8 cellular contexts compared by ENCODE assay signal in genomic region chr3:68972358-68972979, GRCh38. TPM values are rescaled to one million over a fixed set of nuclear protein-coding genes. Genes with fewer than 3 reads are reported as not detected.
DNase-seq lines count a peak whose midpoint lies in the region; ATAC-seq and TF ChIP-seq lines count a peak whose summit lies in the region.

No MANE protein-coding gene starts in this region.

- DNase-seq in DMS53 (lab: John Stamatoyannopoulos, UW) (peak; percentile 54), GM20000 (ENCODE audit: low spot score) (peak; percentile 48), KBM-7 (peak; percentile 76), SK-MEL-5 (ENCODE audit: low read depth, low spot score) (peak; percentile 84), brain microvascular endothelial cell (peak; percentile 50), kidney epithelial cell (ENCODE audit: low read depth) (peak; percentile 28)
- DNase-seq in stimulated activated CD4-positive, alpha-beta T cell treated with anti-CD3 and anti-CD28 coated beads, TNF-alpha, amount 100 ng/mL, for 48 hours (ENCODE audit: low read depth in 3 of 3) = peak; percentile 8 to 25 (median 12)

- H3K27ac ChIP-seq in brain microvascular endothelial cell = no peak overlapping the region

- no peak for ATAC-seq in GM21717 (IDR thresholded peaks at IDR 0.05; ENCODE audit: unreplicated experiment)

- no peak overlapping the region for H3K4me3 ChIP-seq in brain microvascular endothelial cell (ENCODE audit: low read depth, low read length)
- no peak overlapping the region for H3K4me3 ChIP-seq in kidney epithelial cell (ENCODE audit: low read depth, low read length)

- H3K36me3 ChIP-seq in brain microvascular endothelial cell (replicated peaks) (peaks cover 11% of the 10 kb centered on the region), kidney epithelial cell (ENCODE audit: control insufficient read depth, insufficient read depth, low read length) (no peaks in the 10 kb centered on the region)

- in situ Hi-C loops in KBM-7 (cut with MboI; ENCODE audit: low pct_unique_long_range_greater_than_20kb, low sequenced_read_pairs) = no loop called here
- in situ Hi-C loops in SK-MEL-5 (cut with HindIII; ENCODE audit: low pct_unique_long_range_greater_than_20kb, low sequenced_read_pairs) = no loop called here
- in situ Hi-C loops in brain microvascular endothelial cell (cut with HindIII; ENCODE audit: low pct_ligation_motif_present, low sequenced_read_pairs) = no loop called here

- TF ChIP-seq CTCF in GM20000 (IDR thresholded peaks at IDR 0.05; ENCODE audit: extremely low read depth, missing control alignments) (peak; percentile 74), brain microvascular endothelial cell (IDR thresholded peaks at IDR 0.05; ENCODE audit: low read depth, low read length, missing control alignments) (peak; percentile 95), kidney epithelial cell (IDR thresholded peaks at IDR 0.05; ENCODE audit: insufficient read depth, low read length, poor library complexity, severe bottlenecking) (peak; percentile 86)

- no peaks in the 10 kb centered on the region for H3K27me3 ChIP-seq in brain microvascular endothelial cell (replicated peaks)
- H3K27me3 ChIP-seq in kidney epithelial cell (ENCODE audit: control insufficient read depth, insufficient read depth, low read length) = peaks cover 7% of the 10 kb centered on the region

RNA-seq across cellular contexts. Expression of gene TAFA4, which starts 40.1 kb away (rescaled TPM):
- not detected in 2 replicates for total RNA-seq in SK-MEL-5 (2014; rRNA removed; shearing (Covaris generic))
- not detected in 2 replicates for polyA plus RNA-seq in SK-MEL-5 (2015; cell fraction: cytosol; rRNA removed)
- polyA plus RNA-seq in SK-MEL-5 (2015; cell fraction: nucleus; rRNA removed) = not detected in 2 replicates
- total RNA-seq in kidney epithelial cell = not detected in 2 replicates

RNA-seq across cellular contexts. Expression of gene EOGT, which starts 41.0 kb away (rescaled TPM):
- total RNA-seq in SK-MEL-5 (2014; rRNA removed; shearing (Covaris generic)) = 44.5 and 45.0 TPM in 2 replicates
- polyA plus RNA-seq in SK-MEL-5 (2015; cell fraction: cytosol; rRNA removed) = 18.4 and 36.0 TPM in 2 replicates
- 53.9 and 70.7 TPM in 2 replicates for polyA plus RNA-seq in SK-MEL-5 (2015; cell fraction: nucleus; rRNA removed)
- total RNA-seq in kidney epithelial cell = 28.1 and 28.3 TPM in 2 replicates

Comparison
In these comparisons a context has a peak if more than half of its experiments do, and no peak if none do; other contexts are left out.
1. DNase-seq: peak in every context shown above with its lines; median percentile 84 in SK-MEL-5; 76 in KBM-7; 54 in DMS53; 50 in brain microvascular endothelial cell; 48 in GM20000; 28 in kidney epithelial cell; 12 in stimulated activated CD4-positive, alpha-beta T cell treated with anti-CD3 and anti-CD28 coated beads, TNF-alpha, amount 100 ng/mL, for 48 hours.